20 cellular contexts compared by ENCODE assay signal in the genomic region with DNA sequence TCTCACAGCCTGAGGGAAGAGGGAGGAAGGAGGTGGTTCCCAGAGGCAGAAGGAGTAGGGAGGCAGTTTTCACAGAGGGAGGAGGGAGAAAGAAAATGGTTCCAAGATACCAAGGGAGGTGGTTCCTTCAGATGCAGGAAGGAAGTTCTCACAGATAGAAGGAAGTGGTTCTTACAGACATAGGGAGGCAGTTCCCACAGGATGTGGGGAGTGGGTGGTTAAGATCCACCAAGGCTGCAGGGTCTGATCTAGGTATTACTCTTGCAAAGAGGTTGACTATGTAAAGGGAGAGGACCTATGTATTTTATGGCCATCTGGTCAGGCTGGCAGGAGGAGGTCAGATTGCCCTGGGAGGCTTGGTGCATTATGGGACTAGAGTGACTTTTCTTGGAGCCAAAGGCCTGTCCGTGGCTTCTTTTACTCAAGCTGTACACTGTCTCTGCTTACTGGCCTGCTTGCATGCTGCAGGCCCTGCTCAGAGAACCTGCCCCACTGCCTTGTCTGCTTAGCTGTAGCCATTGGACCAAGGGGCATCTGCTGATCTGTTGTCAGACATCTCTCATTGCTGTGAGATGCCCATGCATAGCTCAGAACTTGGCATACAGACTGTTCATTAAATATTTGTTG.
A peak's percentile ranks its signal among the peaks of the same experiment; 100 is the strongest.
DNase-seq lines count a peak whose midpoint lies in the region; FAIRE-seq and TF ChIP-seq lines count a peak whose summit lies in the region.
"Had no signal": no experiment of that assay in that cellular context is flagged by ENCODE, and none has a peak within 500 bp of the region (broad histone marks: within the 10 kb centered on the region; RNA-seq: fewer than 3 reads in every experiment).

No MANE protein-coding gene starts in this region.

- H3K4me3 ChIP-seq in BLaER1 treated with 17β-estradiol and CSF1 and Interleukin-3, amounts not matched to agents 10 nM and 100 nM: no peak overlapping the region
- H3K4me3 ChIP-seq in NB4 (ENCODE audit: low read depth, low read length): no peak overlapping the region
- H3K4me3 ChIP-seq in PC-9: no peak overlapping the region
- H3K4me3 ChIP-seq: Peyer's patch had no signal

- no peaks in the 10 kb centered on the region for H3K36me3 ChIP-seq in BLaER1 treated with 17β-estradiol and CSF1 and Interleukin-3, amounts not matched to agents 10 nM and 100 nM
- no peaks in the 10 kb centered on the region for H3K36me3 ChIP-seq in PC-9 (ENCODE audit: low read depth)
- H3K36me3 ChIP-seq: Peyer's patch had no signal

- H3K4me1 ChIP-seq in BLaER1 treated with 17β-estradiol and CSF1 and Interleukin-3, amounts not matched to agents 10 nM and 100 nM: peaks cover 15 to 36% (median 29%) of the 10 kb centered on the region in 10 experiments
- H3K4me1 ChIP-seq in PC-9 (replicated peaks; ENCODE audit: insufficient read depth): no peaks in the 10 kb centered on the region
- H3K4me1 ChIP-seq: Caco-2, Peyer's patch had no signal

- H3K79me2 ChIP-seq in PC-9 (ENCODE audit: low read depth): no peaks in the 10 kb centered on the region

- H3K9me3 ChIP-seq in BLaER1 treated with 17β-estradiol and CSF1 and Interleukin-3, amounts not matched to agents 10 nM and 100 nM (replicated peaks in 1 of 11): peaks cover 10 to 20% (median 17%) of the 10 kb centered on the region in 11 experiments; a peak in 19 of 22 replicates
- H3K9me3 ChIP-seq in PC-9 (ENCODE audit: insufficient read depth, low read depth): no peaks in the 10 kb centered on the region
- H3K9me3 ChIP-seq: Caco-2, Peyer's patch had no signal

- POLR2A ChIA-PET in PC-9 (lab: Charles Lee; ENCODE audit: unreplicated experiment): no interaction called here

- H3F3A ChIP-seq in PC-9 (ENCODE audit: insufficient read depth, low read depth): no peaks in the 10 kb centered on the region

- no peak for FAIRE-seq in H54 (lab: Jason Lieb, UNC)
- FAIRE-seq: GM12891 had no signal

- H3K9ac ChIP-seq in BLaER1 treated with 17β-estradiol and CSF1 and Interleukin-3, amounts not matched to agents 10 nM and 100 nM: no peak overlapping the region

- H3K4me2 ChIP-seq in BLaER1 treated with 17β-estradiol and CSF1 and Interleukin-3, amounts not matched to agents 10 nM and 100 nM: peak overlapping the region; percentile 45 to 84 (median 70)
- no peak overlapping the region for H3K4me2 ChIP-seq in PC-9

- no peak for TF ChIP-seq CTCF in NB4 (IDR thresholded peaks at IDR 0.05; ENCODE audit: low read depth, low read length)
- no peak for TF ChIP-seq CTCF in PC-9 (conservative IDR thresholded peaks at IDR 0.05)

- H2AFZ ChIP-seq in PC-9: no peak overlapping the region

- no peaks in the 10 kb centered on the region for H4K20me1 ChIP-seq in BLaER1 treated with 17β-estradiol and CSF1 and Interleukin-3, amounts not matched to agents 10 nM and 100 nM
- H4K20me1 ChIP-seq in PC-9 (ENCODE audit: insufficient read depth): no peaks in the 10 kb centered on the region

- H3K27me3 ChIP-seq in BLaER1 treated with 17β-estradiol and CSF1 and Interleukin-3, amounts not matched to agents 10 nM and 100 nM: no peaks in the 10 kb centered on the region
- H3K27me3 ChIP-seq in PC-9 (ENCODE audit: insufficient read depth, low read depth): peaks cover 20% of the 10 kb centered on the region
- H3K27me3 ChIP-seq: Peyer's patch had no signal

- no TSS peak for BruUV-seq in PC-9 (replicated peaks; lab: Mats Ljungman, UMichigan)

- DNase-seq in GDM1 (lab: John Stamatoyannopoulos, UW) (peak; percentile 7), NB4 (ENCODE audit: low read depth) (peak; percentile 16), islet precursor cell (peak; percentile 24), PC-9 (no peak), H54 (ENCODE audit: insufficient read length, low spot score) (no peak), NCI-H748 treated with DMSO at 0.1 percent for 48 hours (lab: John Stamatoyannopoulos, UW) (no peak), NCI-H1092 treated with DMSO at 0.1 percent for 48 hours (lab: John Stamatoyannopoulos, UW) (no peak)
- DNase-seq: Caco-2; CD4-positive, alpha-beta memory T cell; DMS 273 treated with DMSO at 0.1 percent for 48 hours; DMS79 treated with DMSO at 0.1 percent for 48 hours; H7; HFFc6; KG1; NCI-H1417; NCI-H1694 treated with DMSO at 0.1 percent for 48 hours; Peyer's patch had no signal

- no peaks in the 10 kb centered on the region for H3K9me2 ChIP-seq in PC-9 (ENCODE audit: insufficient read depth)

- H3K27ac ChIP-seq in BLaER1 treated with 17β-estradiol and CSF1 and Interleukin-3, amounts not matched to agents 10 nM and 100 nM: peak overlapping the region in 6 of 11 experiments; percentile 26 to 63 (median 44); a peak in 7 of 22 replicates
- no peak overlapping the region for H3K27ac ChIP-seq in PC-9
- H3K27ac ChIP-seq: HL-60, Peyer's patch had no signal

- CTCF ChIA-PET in PC-9 (lab: Charles Lee): no interaction called here

- TF ChIP-seq POLR2A in NB4 (IDR thresholded peaks at IDR 0.05; ENCODE audit: extremely low read depth, insufficient read length) (no peak), H54 (IDR thresholded peaks at IDR 0.05; ENCODE audit: low read depth, low read length) (no peak)

- intact Hi-C loops in PC-9 (cut with micrococcal nuclease; ENCODE audit: unreplicated experiment): no loop called here

Comparison
In these comparisons a context has a peak if more than half of its experiments do, and no peak if none do; other contexts are left out.
1. DNase-seq: peak in GDM1 (single experiment), NB4 (single experiment) and islet precursor cell (single experiment); none in PC-9 (0 of 2), H54 (single experiment), NCI-H748 treated with DMSO at 0.1 percent for 48 hours (single experiment) and NCI-H1092 treated with DMSO at 0.1 percent for 48 hours (single experiment).